ENCODE assay signal across 18 cellular contexts in the genomic region with DNA sequence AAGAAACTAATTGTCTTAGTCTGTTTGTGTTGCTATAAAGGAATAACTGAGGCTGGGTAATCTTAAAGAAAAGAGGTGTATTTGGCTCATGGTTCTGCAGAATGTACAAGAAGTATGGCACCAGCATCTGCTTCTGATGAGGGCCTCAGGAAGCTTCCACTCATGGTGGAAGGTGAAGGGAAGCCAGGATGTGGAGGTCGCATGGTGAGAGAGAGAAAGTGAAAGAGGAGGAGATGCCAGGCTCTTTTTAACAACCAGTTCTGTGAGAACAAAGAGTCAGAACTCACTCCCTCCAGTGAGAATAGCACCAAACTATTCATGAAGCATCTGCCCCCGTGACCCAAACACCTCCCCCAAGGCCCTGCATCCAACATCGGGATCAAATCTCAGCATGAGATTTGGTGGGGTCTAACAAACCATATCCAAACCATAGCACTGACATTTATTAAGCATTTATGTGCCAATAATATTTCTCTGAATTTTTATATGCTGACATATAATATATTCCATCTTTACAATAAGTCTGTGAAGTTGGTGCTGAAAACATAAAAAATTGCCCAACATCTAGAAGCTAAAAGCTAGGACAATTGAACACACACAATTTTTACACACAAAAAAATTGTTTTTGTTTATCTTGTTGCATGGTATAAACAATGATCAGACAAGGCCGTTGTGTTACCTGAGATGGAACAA. TPM values are rescaled to one million over a fixed set of nuclear protein-coding genes. Genes with fewer than 3 reads are reported as not detected.
DNase-seq lines count a peak whose midpoint lies in the region; ATAC-seq, FAIRE-seq and TF ChIP-seq lines count a peak whose summit lies in the region.
"Had no signal": no experiment of that assay in that cellular context is flagged by ENCODE, and none has a peak within 500 bp of the region (broad histone marks: within the 10 kb centered on the region; RNA-seq: fewer than 3 reads in every experiment).

No MANE protein-coding gene starts in this region.

- dilution Hi-C loops in mammary epithelial cell (cut with HindIII; ENCODE audit: low sequenced_read_pairs), result no loop called here

- 41% methylated on average over 4 of the region's 4 CpGs for WGBS in A549 (ENCODE audit: missing lambda C conversion rate)
- 98% methylated on average over 4 of the region's 4 CpGs for WGBS in mammary epithelial cell (ENCODE audit: low coverage, missing lambda C conversion rate)

- no peak overlapping the region for H3K9ac ChIP-seq in PC-3 (ENCODE audit: low read length)
- H3K9ac ChIP-seq in mammary epithelial cell (ENCODE audit: insufficient read depth, low read length), result no peak overlapping the region

- POLR2A ChIA-PET in A549 (lab: Yijun Ruan, JAX) (interaction anchor here (1.0 to 1.1 kb wide), 3 partner anchors 186 to 260 kb away, joined by 3 to 4 read pairs (median 4); a partner anchor contains a TSS), PC-3 (lab: Charles Lee; ENCODE audit: unreplicated experiment) (interaction anchor here (0.6 to 0.9 kb wide), 3 partner anchors 76 to 138 kb away, joined by 4 to 7 read pairs (median 5); a partner anchor contains a TSS)

- FAIRE-seq in A549 (lab: Jason Lieb, UNC), result no peak

- H3K36me3 Mint-ChIP-seq in Calu3 (ENCODE audit: insufficient read depth, unreplicated experiment), result peaks cover 11% of the 10 kb centered on the region
- H3K36me3 Mint-ChIP-seq in stimulated activated naive B cell treated with anti-CD40 and anti-IgM and Interleukin-4, amounts not matched to agents 10 μg/mL and 1 μg/mL and 100 μg/mL, for 72 hours, result peaks cover 0 to 5% of the 10 kb centered on the region in 2 donors
- H3K36me3 Mint-ChIP-seq: immature natural killer cell had no signal

- peak overlapping the region; percentile 66 for H3K4me2 ChIP-seq in A549
- peak overlapping the region; percentile 73 for H3K4me2 ChIP-seq in PC-3 (ENCODE audit: low read length)
- H3K4me2 ChIP-seq in mammary epithelial cell (ENCODE audit: insufficient read depth, low read depth, low read length), result peak overlapping the region; percentile 62

- no peak overlapping the region for H3K4me3 ChIP-seq in A549
- peak overlapping the region; percentile 23 for H3K4me3 ChIP-seq in PC-3 (ENCODE audit: low read length)
- H3K4me3 ChIP-seq in mammary epithelial cell (replicated peaks in 1 of 3; ENCODE audit: insufficient read depth in 1 of 3, low read depth in 2 of 3, low read length in 3 of 3), result no peak overlapping the region
- H3K4me3 ChIP-seq: ascending aorta, lower lobe of right lung, uterus had no signal

- in situ Hi-C loops in mammary epithelial cell (cut with MboI; ENCODE audit: low sequenced_read_pairs in 2 of 2), result loop anchor here (10.0 to 25.0 kb wide), 4 partner anchors 199 to 802 kb away; a partner anchor contains a TSS

- peaks cover 32% of the 10 kb centered on the region for H3K4me1 Mint-ChIP-seq in Calu3 (ENCODE audit: low read depth, unreplicated experiment)
- H3K4me1 Mint-ChIP-seq in stimulated activated naive B cell treated with anti-CD40 and anti-IgM and Interleukin-4, amounts not matched to agents 10 μg/mL and 1 μg/mL and 100 μg/mL, for 72 hours, result peaks cover 21 to 35% of the 10 kb centered on the region in 2 donors

- ATAC-seq in A549 (no peak), PC-3 (no peak)
- no peak for ATAC-seq in stimulated activated naive B cell treated with anti-CD40 and anti-IgM and Interleukin-4, amounts not matched to agents 10 μg/mL and 1 μg/mL and 100 μg/mL, for 72 hours (replicated peaks)
- ATAC-seq: effector memory CD8-positive, alpha-beta T cell; lower lobe of right lung; Panc1 had no signal

- peaks cover 5% of the 10 kb centered on the region for H3F3A ChIP-seq in PC-3 (ENCODE audit: low read length, unreplicated experiment)

- H3K9me3 Mint-ChIP-seq in Calu3 (ENCODE audit: low read depth, unreplicated experiment), result no peaks in the 10 kb centered on the region
- no peaks in the 10 kb centered on the region for H3K9me3 Mint-ChIP-seq in stimulated activated naive B cell treated with anti-CD40 and anti-IgM and Interleukin-4, amounts not matched to agents 10 μg/mL and 1 μg/mL and 100 μg/mL, for 72 hours
- H3K9me3 Mint-ChIP-seq: effector memory CD8-positive, alpha-beta T cell had no signal

- no peaks in the 10 kb centered on the region for H3K9me2 ChIP-seq in PC-3 (replicated peaks; ENCODE audit: low read length)

- no peak for TF ChIP-seq CTCF in A549 (IDR thresholded peaks at IDR 0.05)
- no peak for TF ChIP-seq CTCF in Calu3 (IDR thresholded peaks at IDR 0.05; ENCODE audit: unreplicated experiment)
- no peak for TF ChIP-seq CTCF in PC-3 (conservative IDR thresholded peaks at IDR 0.05; ENCODE audit: low read depth, low read length)
- no peak for TF ChIP-seq CTCF in mammary epithelial cell (conservative IDR thresholded peaks at IDR 0.05 in 1 of 2, IDR thresholded peaks at IDR 0.05 in 1 of 2; ENCODE audit: extremely low read depth in 1 of 2, insufficient read depth in 1 of 2, low read depth in 1 of 2, low read length in 2 of 2)

- H3K36me3 ChIP-seq in PC-3 (ENCODE audit: low read depth, low read length), result no peaks in the 10 kb centered on the region
- H3K36me3 ChIP-seq in mammary epithelial cell (ENCODE audit: insufficient read depth, low read length), result no peaks in the 10 kb centered on the region
- H3K36me3 ChIP-seq: ascending aorta, lower lobe of right lung, uterus had no signal

- TF ChIP-seq POLR2A in A549 (IDR thresholded peaks at IDR 0.05; ENCODE audit: low read length), result no peak

- no peaks in the 10 kb centered on the region for H3K27me3 ChIP-seq in PC-3 (ENCODE audit: low read length)
- no peaks in the 10 kb centered on the region for H3K27me3 ChIP-seq in mammary epithelial cell (ENCODE audit: insufficient read depth, low read length)

- H3K27ac Mint-ChIP-seq in Calu3 (ENCODE audit: unreplicated experiment), result peak overlapping the region; percentile 74
- H3K27ac Mint-ChIP-seq in stimulated activated naive B cell treated with anti-CD40 and anti-IgM and Interleukin-4, amounts not matched to agents 10 μg/mL and 1 μg/mL and 100 μg/mL, for 72 hours, result no peak overlapping the region
- H3K27ac Mint-ChIP-seq: immature natural killer cell had no signal

- H3K79me2 ChIP-seq in PC-3 (ENCODE audit: low read length) (no peaks in the 10 kb centered on the region), mammary epithelial cell (ENCODE audit: insufficient read depth, low read length) (no peaks in the 10 kb centered on the region)

- intact Hi-C loops in Calu3 (cut with micrococcal nuclease; ENCODE audit: unreplicated experiment) (no loop called here), PC-3 (cut with micrococcal nuclease) (no loop called here), mammary epithelial cell (cut with micrococcal nuclease) (no loop called here)

- DNase-seq in A549 (ENCODE audit: low read depth in 1 of 2, low spot score in 1 of 2), result no peak
- DNase-seq in Calu3, result no peak
- no peak for DNase-seq in PC-3
- DNase-seq in mammary epithelial cell, result no peak
- no peak for DNase-seq in stimulated activated naive B cell treated with anti-CD40 and anti-IgM and Interleukin-4, amounts not matched to agents 10 μg/mL and 1 μg/mL and 100 μg/mL, for 72 hours
- DNase-seq in NCI-H2107 treated with DMSO at 0.1 percent for 48 hours (lab: John Stamatoyannopoulos, UW; ENCODE audit: unreplicated experiment), result no peak
- DNase-seq in activated naive CD4-positive, alpha-beta T cell treated with Interleukin-2 at 50 U/mL for 16 hours, result no peak
- DNase-seq in activated CD8-positive, alpha-beta memory T cell treated with anti-CD3 and anti-CD28 coated beads for 24 hours, result no peak
- DNase-seq: effector memory CD8-positive, alpha-beta T cell; H7; head of caudate nucleus; immature natural killer cell; lower lobe of right lung; NCI-H1417 treated with DMSO at 0.1 percent for 48 hours; NCI-H748 treated with DMSO at 0.1 percent for 48 hours; uterus had no signal

- BruUV-seq in Calu3 (replicated peaks; lab: Mats Ljungman, UMichigan), result no TSS peak
- no TSS peak for BruUV-seq in PC-3 (replicated peaks; lab: Mats Ljungman, UMichigan)
- BruUV-seq in mammary epithelial cell (replicated peaks; lab: Mats Ljungman, UMichigan), result no TSS peak

- H3K4me3 Mint-ChIP-seq in Calu3 (ENCODE audit: low read depth, unreplicated experiment), result peak overlapping the region; percentile 28
- peak overlapping the region in 1 of 2 donors; percentile 31 for H3K4me3 Mint-ChIP-seq in stimulated activated naive B cell treated with anti-CD40 and anti-IgM and Interleukin-4, amounts not matched to agents 10 μg/mL and 1 μg/mL and 100 μg/mL, for 72 hours
- H3K4me3 Mint-ChIP-seq: immature natural killer cell had no signal

- no peak for TF ChIP-seq EP300 in A549 (IDR thresholded peaks at IDR 0.05)

- H3K4me1 ChIP-seq in A549, result peaks cover 22% of the 10 kb centered on the region
- H3K4me1 ChIP-seq in PC-3 (ENCODE audit: insufficient read depth, low read length), result peaks cover 43% of the 10 kb centered on the region
- peaks cover 24% of the 10 kb centered on the region for H3K4me1 ChIP-seq in mammary epithelial cell (ENCODE audit: insufficient read depth, low read length)
- H3K4me1 ChIP-seq: ascending aorta, uterus had no signal

- peaks cover 3% of the 10 kb centered on the region for H3K27me3 Mint-ChIP-seq in Calu3 (ENCODE audit: unreplicated experiment)
- H3K27me3 Mint-ChIP-seq in stimulated activated naive B cell treated with anti-CD40 and anti-IgM and Interleukin-4, amounts not matched to agents 10 μg/mL and 1 μg/mL and 100 μg/mL, for 72 hours, result peaks cover 20 to 58% of the 10 kb centered on the region in 2 donors

- H2AFZ ChIP-seq in PC-3 (ENCODE audit: low read length) (0 out of 2 replicates have a peak overlapping the region, but pooled peaks have one; percentile 0), mammary epithelial cell (ENCODE audit: low read depth, low read length) (no peak overlapping the region)

- H4K20me1 ChIP-seq in PC-3 (ENCODE audit: low read length), result no peaks in the 10 kb centered on the region
- H4K20me1 ChIP-seq in mammary epithelial cell (ENCODE audit: insufficient read depth, low read length), result no peaks in the 10 kb centered on the region

- no peaks in the 10 kb centered on the region for H3K9me3 ChIP-seq in A549
- H3K9me3 ChIP-seq in PC-3 (ENCODE audit: low read length), result no peaks in the 10 kb centered on the region
- no peaks in the 10 kb centered on the region for H3K9me3 ChIP-seq in mammary epithelial cell (replicated peaks; ENCODE audit: insufficient read depth, low read length)
- H3K9me3 ChIP-seq: ascending aorta, lower lobe of right lung, uterus had no signal

- CTCF ChIA-PET in A549 (lab: Yijun Ruan, JAX), result interaction anchor here (0.7 to 1.8 kb wide), 3 partner anchors 10 to 202 kb away, joined by 3 to 4 read pairs (median 3); no protein-coding TSS in a partner anchor
- CTCF ChIA-PET in Calu3 (lab: Charles Lee), result interaction anchor here (0.6 to 1.5 kb wide), 7 partner anchors 15 to 310 kb away, joined by 3 to 4 read pairs (median 3); no protein-coding TSS in a partner anchor
- CTCF ChIA-PET in PC-3 (lab: Charles Lee), result interaction anchor here (0.6 kb wide), 1 partner anchor 87 kb away, joined by 3 read pairs; no protein-coding TSS in a partner anchor
- CTCF ChIA-PET in mammary epithelial cell (lab: Charles Lee; ENCODE audit: low non-redundant PET), result no interaction called here

- no peak for TF ChIP-seq RAD21 in A549 (conservative IDR thresholded peaks at IDR 0.05 in 1 of 2, IDR thresholded peaks at IDR 0.05 in 1 of 2)

- H3K27ac ChIP-seq in A549 (peak overlapping the region; percentile 33 to 82), PC-3 (ENCODE audit: low read length) (peak overlapping the region; percentile 79), mammary epithelial cell (ENCODE audit: insufficient read depth, low read depth, low read length) (no peak overlapping the region)
- H3K27ac ChIP-seq: ascending aorta, lower lobe of right lung, uterus had no signal

RNA-seq across cellular contexts. Expression of a gene that starts 29.2 kb away (rescaled TPM):
- polyA plus RNA-seq in A549 (2011; rRNA removed) (13.4 and 13.5 TPM in 2 replicates), A549 (2017; fragmentation: RNase III; extraction: RNeasy Plus Mini Kit Qiagen cat#74134 plus additional on column Dnase treatment) (4.2 to 5.1 TPM (median 4.8 TPM) in 3 replicates), mammary epithelial cell (12.1 TPM)
- polyA plus RNA-seq in A549 (2012; cell fraction: cytosol; rRNA removed), result 4.3 and 5.5 TPM in 2 replicates
- 3.3 and 4.1 TPM in 2 replicates for polyA plus RNA-seq in A549 (2012; cell fraction: nucleus; rRNA removed)
- polyA minus RNA-seq in A549 (2011; rRNA and poly(A)+ RNA removed), result 4.9 and 11.7 TPM in 2 replicates
- total RNA-seq in Calu3 (2022) (28.2 and 36.3 TPM in 2 replicates), PC-3 (2014; rRNA removed) (2.4 and 5.4 TPM in 2 replicates), mammary epithelial cell (1 to 10 TPM; 3.8 to 4.5 TPM)
- 3.3 TPM for polyA minus RNA-seq in mammary epithelial cell

RNA-seq across cellular contexts. Expression of a gene that starts 47.1 kb away (rescaled TPM):
- polyA plus RNA-seq in A549 (2011; rRNA removed), result 6.5 and 7.0 TPM in 2 replicates
- polyA plus RNA-seq in A549 (2012; cell fraction: cytosol; rRNA removed), result 4.2 and 5.2 TPM in 2 replicates
- polyA plus RNA-seq in A549 (2012; cell fraction: nucleus; rRNA removed), result 11.0 and 17.8 TPM in 2 replicates
- 6.7 to 9.5 TPM (median 7.5 TPM) in 3 replicates for polyA plus RNA-seq in A549 (2017; fragmentation: RNase III; extraction: RNeasy Plus Mini Kit Qiagen cat#74134 plus additional on column Dnase treatment)
- 12.2 and 13.0 TPM in 2 replicates for polyA minus RNA-seq in A549 (2011; rRNA and poly(A)+ RNA removed)
- total RNA-seq in Calu3 (2022), result 16.9 and 17.6 TPM in 2 replicates
- total RNA-seq in PC-3 (2014; rRNA removed), result 9.1 and 11.4 TPM in 2 replicates
- 10 to 100 TPM in 1 of 2 donors, 1 to 10 TPM in 1; 9.3 to 11.0 TPM for total RNA-seq in mammary epithelial cell
- polyA plus RNA-seq in mammary epithelial cell, result 3.8 TPM
- 9.4 TPM for polyA minus RNA-seq in mammary epithelial cell
